In genomic region chr11:66579017-66579606, GRCh38 we compare ENCODE assay signal across 8 cellular contexts. TPM values are rescaled to one million over a fixed set of nuclear protein-coding genes. Genes with fewer than 3 reads are reported as not detected.
A peak's percentile ranks its signal among the peaks of the same experiment; 100 is the strongest.
DNase-seq lines count a peak whose midpoint lies in the region; ATAC-seq and TF ChIP-seq lines count a peak whose summit lies in the region.

No MANE protein-coding gene starts in this region.

- H3K27me3 ChIP-seq in heart right ventricle (no peaks in the 10 kb centered on the region), aorta (ENCODE audit: control insufficient read depth in 1 of 2, insufficient read depth in 2 of 2, low read length in 1 of 2) (no peaks in the 10 kb centered on the region)

- H3K4me1 ChIP-seq in heart right ventricle, result peaks cover 0 to 8% (median 6%) of the 10 kb centered on the region in 9 donors
- no peaks in the 10 kb centered on the region for H3K4me1 ChIP-seq in aorta (ENCODE audit: control insufficient read depth in 1 of 2, insufficient read depth in 2 of 2, low read length in 2 of 2)

- intact Hi-C loops in heart right ventricle (cut with DNase I), result loop anchor here in 9 of 10 donors (1.0 to 10.0 kb wide), 7 partner anchors 98 to 266 kb away; partner anchors contain the start of genes RBM4B (in 1 of the 9) and RCE1 (in 1 of the 9)
- intact Hi-C loops in aorta (cut with DNase I), result loop anchor here (1.0 to 10.0 kb wide), 2 partner anchors 99 to 256 kb away; no protein-coding TSS in a partner anchor

- H3K27ac ChIP-seq in heart right ventricle (no peak overlapping the region), aorta (ENCODE audit: low read depth in 1 of 2, low read length in 2 of 2) (no peak overlapping the region)

- TF ChIP-seq CTCF in heart right ventricle (IDR thresholded peaks at IDR 0.05), result peak; percentile 70 to 88 (median 85)

- 12 to 15% methylated on average over 25 of the region's 25 CpGs for WGBS in heart right ventricle, 2 donors
- WGBS in aorta, 2 donors, result 16% methylated on average over 25 of the region's 25 CpGs

- H3K4me3 ChIP-seq in heart right ventricle (no peak overlapping the region), aorta (ENCODE audit: low read length in 2 of 2) (no peak overlapping the region)

- DNase-seq in COR-L47 (lab: John Stamatoyannopoulos, UW) (peak; percentile 55), KG1 (lab: John Stamatoyannopoulos, UW) (peak; percentile 24), SW480 (ENCODE audit: low spot score) (peak; percentile 45), heart right ventricle (peak; percentile 82 to 85), renal cortical epithelial cell (ENCODE audit: low read depth) (peak; percentile 46), aorta (peak; percentile 87 to 96)
- DNase-seq in activated naive CD8-positive, alpha-beta T cell treated with anti-CD3 and anti-CD28 coated beads, Interleukin-2, amount 50 U/mL, for 16 hours (ENCODE audit: low read depth, low spot score), result peak; percentile 67

- H3K36me3 ChIP-seq in heart right ventricle, result no peaks in the 10 kb centered on the region
- no peaks in the 10 kb centered on the region for H3K36me3 ChIP-seq in aorta (ENCODE audit: control insufficient read depth in 1 of 2, insufficient read depth in 2 of 2, low read length in 1 of 2)

- H3K9me3 ChIP-seq in heart right ventricle (peaks cover 0 to 13% (median 0%) of the 10 kb centered on the region in 11 donors), aorta (ENCODE audit: control insufficient read depth, low read length) (no peaks in the 10 kb centered on the region)

- ATAC-seq in heart right ventricle, result peak; percentile 88 to 94 (median 92)
- peak; percentile 87 for ATAC-seq in aorta (ENCODE audit: low FRiP score)
- no peak for ATAC-seq in HG03378 (IDR thresholded peaks at IDR 0.05; ENCODE audit: unreplicated experiment)

RNA-seq across cellular contexts. Expression of gene CTSF, which starts 10.7 kb away (rescaled TPM):
- total RNA-seq in heart right ventricle, result 10 to 100 TPM; 29.1 to 75.5 (median 51.3) TPM
- 10 to 100 TPM; 17.1 to 19.9 TPM for polyA plus RNA-seq in heart right ventricle
- total RNA-seq in renal cortical epithelial cell, result 6.6 and 46.7 TPM in 2 replicates
- 100 to 1,000 TPM in 1 of 2 donors, 10 to 100 TPM in 1; 38.3 to 110 TPM for total RNA-seq in aorta
- polyA plus RNA-seq in aorta, result 10 to 100 TPM; 52.1 to 98.5 TPM

RNA-seq across cellular contexts. Expression of gene CCDC87, which starts 13.8 kb away (rescaled TPM):
- total RNA-seq in heart right ventricle (under 1 TPM; 0.17 to 0.66 (median 0.37) TPM), renal cortical epithelial cell (0.35 and 0.80 TPM in 2 replicates), aorta (under 1 TPM; 0.19 to 0.33 TPM)
- polyA plus RNA-seq in heart right ventricle (under 1 TPM; 0.14 to 0.22 TPM), aorta (under 1 TPM in 1 of 2 donors, not detected in 1; 0.10 TPM)

RNA-seq across cellular contexts. Expression of gene CCS, which starts 13.9 kb away (rescaled TPM):
- total RNA-seq in heart right ventricle, result 10 to 100 TPM; 15.9 to 29.3 (median 20.2) TPM
- polyA plus RNA-seq in heart right ventricle, result 10 to 100 TPM; 27.7 to 73.6 TPM
- 21.0 and 23.8 TPM in 2 replicates for total RNA-seq in renal cortical epithelial cell
- 10 to 100 TPM; 25.7 to 48.0 TPM for total RNA-seq in aorta
- polyA plus RNA-seq in aorta, result 100 to 1,000 TPM in 1 of 2 donors, 10 to 100 TPM in 1; 29.8 to 287 TPM

RNA-seq across cellular contexts. Expression of gene ACTN3, which starts 32.4 kb away (rescaled TPM):
- total RNA-seq in heart right ventricle (under 1 TPM in 1 of 10 donors, not detected in 9; 0.24 TPM), renal cortical epithelial cell (not detected in 2 replicates), aorta (1 to 10 TPM in 1 of 2 donors, not detected in 1; 3.0 TPM)
- polyA plus RNA-seq in heart right ventricle (under 1 TPM in 1 of 2 donors, not detected in 1; 0.03 TPM), aorta (not detected)

RNA-seq across cellular contexts. Expression of gene ZDHHC24, which starts 33.3 kb away (rescaled TPM):
- total RNA-seq in heart right ventricle (1 to 10 TPM; 4.6 to 8.4 (median 5.4) TPM), renal cortical epithelial cell (15.4 and 15.5 TPM in 2 replicates), aorta (10 to 100 TPM in 1 of 2 donors, 1 to 10 TPM in 1; 9.3 to 14.7 TPM)
- polyA plus RNA-seq in heart right ventricle (1 to 10 TPM; 6.3 to 7.7 TPM), aorta (1 to 10 TPM; 4.1 to 9.3 TPM)

Comparison
In these comparisons a context has a peak if more than half of its experiments do, and no peak if none do; other contexts are left out.
1. DNase-seq: peak in every context shown above with its lines; median percentile 92 in aorta; 84 in heart right ventricle; 67 in activated naive CD8-positive, alpha-beta T cell treated with anti-CD3 and anti-CD28 coated beads, Interleukin-2, amount 50 U/mL, for 16 hours; 55 in COR-L47; 46 in renal cortical epithelial cell; 45 in SW480; 24 in KG1.